ENCODE assay signal across 15 cellular contexts in genomic region chr12:114213055-114213561, GRCh38.
DNase-seq lines count a peak whose midpoint lies in the region; ATAC-seq, FAIRE-seq and TF ChIP-seq lines count a peak whose summit lies in the region.
"Had no signal": no experiment of that assay in that cellular context is flagged by ENCODE, and none has a peak within 500 bp of the region (broad histone marks: within the 10 kb centered on the region; RNA-seq: fewer than 3 reads in every experiment).

No MANE protein-coding gene starts in this region.

- peak; percentile 15 to 27 (median 25); a peak in 3 of 6 replicates for TF ChIP-seq CTCF in K562 (IDR thresholded peaks at IDR 0.05 in 2 of 3, conservative IDR thresholded peaks at IDR 0.05 in 1 of 3; ENCODE audit: insufficient read depth in 2 of 3, low read depth in 1 of 3, low read length in 3 of 3)
- TF ChIP-seq CTCF in right lobe of liver (IDR thresholded peaks at IDR 0.05) = peak in 3 of 4 donors; percentile 5 to 32 (median 17)

- H3K27me3 ChIP-seq in K562 (ENCODE audit: control insufficient read depth in 2 of 2, insufficient read depth in 2 of 2, low read length in 2 of 2) (no peaks in the 10 kb centered on the region), right lobe of liver (no peaks in the 10 kb centered on the region)
- H3K27me3 ChIP-seq: BLaER1 treated with 17β-estradiol and CSF1 and Interleukin-3, amounts not matched to agents 10 nM and 100 nM had no signal

- in situ Hi-C loops in K562 (cut with MboI) = no loop called here

- H3K9me3 ChIP-seq in K562 (replicated peaks; ENCODE audit: control insufficient read depth, insufficient read depth, low read depth, low read length) = no peaks in the 10 kb centered on the region
- H3K9me3 ChIP-seq in right lobe of liver = no peaks in the 10 kb centered on the region
- H3K9me3 ChIP-seq: BLaER1 treated with 17β-estradiol and CSF1 and Interleukin-3, amounts not matched to agents 10 nM and 100 nM had no signal

- BruUV-seq in K562 (replicated peaks; lab: Mats Ljungman, UMichigan) = no TSS peak

- no peaks in the 10 kb centered on the region for H3K9me1 ChIP-seq in K562 (ENCODE audit: control insufficient read depth, insufficient read depth, low read length)

- DNase-seq in COLO668 (lab: John Stamatoyannopoulos, UW; ENCODE audit: unreplicated experiment) (peak; percentile 6), NCI-H345 treated with DMSO at 0.1 percent for 48 hours (lab: John Stamatoyannopoulos, UW; ENCODE audit: unreplicated experiment) (peak; percentile 2), K562 (ENCODE audit: extremely low read depth in 1 of 4, low spot score in 3 of 4) (peak; percentile 11 to 33 (median 18)), right lobe of liver (no peak), activated gamma-delta T cell treated with Interleukin-2 at 50 U/mL for 16 hours (no peak), NCI-H187 (lab: John Stamatoyannopoulos, UW) (no peak)
- DNase-seq in stimulated activated CD4-positive, alpha-beta T cell treated with anti-CD3 and anti-CD28 coated beads, Interleukin-4, amount 100 ng/mL, for 4 hours = no peak
- DNase-seq: activated CD4-positive, alpha-beta T cell treated with anti-CD3 and anti-CD28 coated beads, Interleukin-2, amount 50 U/mL, for 4 hours; EL; Kasumi-1; naive B cell; NCI-H2107 had no signal

- no peak for FAIRE-seq in K562 (lab: Jason Lieb, UNC)
- FAIRE-seq: islet of Langerhans had no signal

- H3K4me3 ChIP-seq in K562 (no peak overlapping the region), right lobe of liver (no peak overlapping the region)
- H3K4me3 ChIP-seq: BLaER1 treated with 17β-estradiol and CSF1 and Interleukin-3, amounts not matched to agents 10 nM and 100 nM had no signal

- no peak overlapping the region for H3K9ac ChIP-seq in K562 (ENCODE audit: insufficient read depth in 1 of 2, low read depth in 2 of 2, low read length in 2 of 2)
- H3K9ac ChIP-seq: BLaER1 treated with 17β-estradiol and CSF1 and Interleukin-3, amounts not matched to agents 10 nM and 100 nM had no signal

- ATAC-seq in K562 = peak; percentile 76
- ATAC-seq in right lobe of liver = peak in 3 of 4 donors; percentile 57 to 73 (median 59)
- no peak for ATAC-seq in GM21367 (IDR thresholded peaks at IDR 0.05; ENCODE audit: unreplicated experiment)

- intact Hi-C loops in K562 (cut with micrococcal nuclease) = no loop called here
- intact Hi-C loops in right lobe of liver (cut with DNase I) = no loop called here

- CTCF ChIA-PET in K562 (lab: Yijun Ruan, JAX; ENCODE audit: low intra/inter-chr PET ratio) = no interaction called here

- peak in 1 of 2 experiments; percentile 11; a peak in 1 of 4 replicates for TF ChIP-seq RAD21 in K562 (CRISPR knock-in tag; conservative IDR thresholded peaks at IDR 0.05 in 1 of 2, IDR thresholded peaks at IDR 0.05 in 1 of 2)

- H3K79me2 ChIP-seq in K562 (ENCODE audit: control insufficient read depth, insufficient read depth, low read length) = no peaks in the 10 kb centered on the region

- POLR2A ChIA-PET in K562 (lab: Yijun Ruan, JAX) = no interaction called here

- no peak for TF ChIP-seq EP300 in K562 (IDR thresholded peaks at IDR 0.05; ENCODE audit: low read length)

- TF ChIP-seq POLR2A in K562 (conservative IDR thresholded peaks at IDR 0.05) (no peak), right lobe of liver (IDR thresholded peaks at IDR 0.05) (no peak)

- H3K36me3 ChIP-seq in K562 (ENCODE audit: control insufficient read depth, insufficient read depth, low read length) (no peaks in the 10 kb centered on the region), right lobe of liver (no peaks in the 10 kb centered on the region)
- H3K36me3 ChIP-seq: BLaER1 treated with 17β-estradiol and CSF1 and Interleukin-3, amounts not matched to agents 10 nM and 100 nM had no signal

- H3K4me1 ChIP-seq in K562 (replicated peaks in 1 of 2; ENCODE audit: control insufficient read depth in 2 of 2, insufficient read depth in 2 of 2, low read length in 2 of 2) = no peaks in the 10 kb centered on the region
- H3K4me1 ChIP-seq in right lobe of liver = no peaks in the 10 kb centered on the region
- H3K4me1 ChIP-seq: BLaER1 treated with 17β-estradiol and CSF1 and Interleukin-3, amounts not matched to agents 10 nM and 100 nM had no signal

- H3K27ac ChIP-seq in K562 (ENCODE audit: extremely low read depth, low read depth, low read length) = no peak overlapping the region
- H3K27ac ChIP-seq in right lobe of liver = no peak overlapping the region
- H3K27ac ChIP-seq: BLaER1 treated with 17β-estradiol and CSF1 and Interleukin-3, amounts not matched to agents 10 nM and 100 nM had no signal

- H2AFZ ChIP-seq in K562 (ENCODE audit: low read depth, low read length) = no peak overlapping the region

- 0% methylated on average over 2 of the region's 2 CpGs for WGBS in K562 (ENCODE audit: insufficient coverage, low coverage, missing lambda C conversion rate)
- 0% methylated on average over 1 of the region's 2 CpGs for WGBS in right lobe of liver (ENCODE audit: insufficient coverage, low coverage, low lambda C conversion rate, missing lambda C conversion rate)

- H4K20me1 ChIP-seq in K562 (replicated peaks; ENCODE audit: control insufficient read depth, insufficient read depth, low read length) = no peaks in the 10 kb centered on the region; the same call in 1 of the 2 replicates
- H4K20me1 ChIP-seq: BLaER1 treated with 17β-estradiol and CSF1 and Interleukin-3, amounts not matched to agents 10 nM and 100 nM had no signal

- H3K4me2 ChIP-seq in K562 (ENCODE audit: insufficient read depth, low read length) = no peak overlapping the region
- H3K4me2 ChIP-seq: BLaER1 treated with 17β-estradiol and CSF1 and Interleukin-3, amounts not matched to agents 10 nM and 100 nM had no signal

TF ChIP-seq in K562, 482 proteins besides CTCF, POLR2A, EP300 and RAD21 (continues in another document):
- peak; percentile 88 for TF ChIP-seq TEAD4 (IDR thresholded peaks at IDR 0.05; ENCODE audit: low read length)
- TF ChIP-seq TEAD4 (CRISPR knock-in tag; IDR thresholded peaks at IDR 0.05; ENCODE audit: borderline replicate concordance) = no peak
- no peak for TF ChIP-seq CLOCK (CRISPR knock-in tag; IDR thresholded peaks at IDR 0.05; ENCODE audit: borderline replicate concordance)
- peak; percentile 87 for TF ChIP-seq CBFA2T3 (IDR thresholded peaks at IDR 0.05)
- TF ChIP-seq TRIM24 (IDR thresholded peaks at IDR 0.05) = 0 out of 4 replicates have a peak, but pooled peaks of 1 of the 2 experiments have one; percentile 14
- no peak for TF ChIP-seq HDAC6 (IDR thresholded peaks at IDR 0.05; ENCODE audit: low read depth, low read length)
- TF ChIP-seq RFX5 (IDR thresholded peaks at IDR 0.05; ENCODE audit: low read depth, low read length) = no peak
- TF ChIP-seq TAL1 (IDR thresholded peaks at IDR 0.05) = peak; percentile 83
- peak; percentile 88 to 90 for TF ChIP-seq KDM1A (IDR thresholded peaks at IDR 0.05)
- peak; percentile 42; the same call in 1 of the 2 replicates for TF ChIP-seq STAT5A (IDR thresholded peaks at IDR 0.05; ENCODE audit: borderline replicate concordance, low read length)
- TF ChIP-seq ZNF384 (IDR thresholded peaks at IDR 0.05; ENCODE audit: low read depth, low read length) = peak; percentile 28; the same call in 1 of the 2 replicates
- TF ChIP-seq FOXM1 (IDR thresholded peaks at IDR 0.05; ENCODE audit: low read depth) = peak; percentile 54; the same call in 1 of the 2 replicates
- no peak for TF ChIP-seq FOXM1 (CRISPR knock-in tag; IDR thresholded peaks at IDR 0.05; ENCODE audit: low read depth)
- TF ChIP-seq MTA2 (IDR thresholded peaks at IDR 0.05; ENCODE audit: low read depth) = peak; percentile 52; the same call in 1 of the 2 replicates
- no peak for TF ChIP-seq HBP1 (CRISPR knock-in tag; IDR thresholded peaks at IDR 0.05)
- no peak for TF ChIP-seq ZNF764 (CRISPR knock-in tag; IDR thresholded peaks at IDR 0.05; ENCODE audit: low read depth)
- peak; percentile 76 for TF ChIP-seq ARID1B (IDR thresholded peaks at IDR 0.05)
- TF ChIP-seq HDAC1 (IDR thresholded peaks at IDR 0.05) = peak in 1 of 2 experiments; percentile 81; a peak in 1 of 4 replicates
- no peak for TF ChIP-seq ZNF134 (CRISPR knock-in tag; conservative IDR thresholded peaks at IDR 0.05)
- TF ChIP-seq SPI1 (IDR thresholded peaks at IDR 0.05; ENCODE audit: borderline replicate concordance, low read depth, low read length) = peak; percentile 14; the same call in 1 of the 2 replicates
- TF ChIP-seq NCOR1 (IDR thresholded peaks at IDR 0.05) = peak; percentile 47
- peak; percentile 80 for TF ChIP-seq CBFA2T2 (conservative IDR thresholded peaks at IDR 0.05)
- TF ChIP-seq TCF3 (CRISPR knock-in tag; IDR thresholded peaks at IDR 0.05) = peak; percentile 79
- TF ChIP-seq KLF16 (IDR thresholded peaks at IDR 0.05) = peak; percentile 52; the same call in 1 of the 2 replicates

Comparison
In these comparisons a context has a peak if more than half of its experiments do, and no peak if none do; other contexts are left out.
1. DNase-seq: peak in COLO668 (single experiment), NCI-H345 treated with DMSO at 0.1 percent for 48 hours (single experiment) and K562 (4 of 4); none in right lobe of liver (0 of 3), activated gamma-delta T cell treated with Interleukin-2 at 50 U/mL for 16 hours (single experiment), stimulated activated CD4-positive, alpha-beta T cell treated with anti-CD3 and anti-CD28 coated beads, Interleukin-4, amount 100 ng/mL, for 4 hours (0 of 2) and NCI-H187 (0 of 2).